2 cellular contexts compared by ENCODE assay signal in genomic region chr9:77158772-77159513, GRCh38.
A peak's percentile ranks its signal among the peaks of the same experiment; 100 is the strongest.
TF ChIP-seq lines count a peak whose summit lies in the region.

No MANE protein-coding gene starts in this region.

TF ChIP-seq in A549, 52 proteins besides CTCF, POLR2A, EP300 and RAD21:
- TF ChIP-seq, protein P1, sequence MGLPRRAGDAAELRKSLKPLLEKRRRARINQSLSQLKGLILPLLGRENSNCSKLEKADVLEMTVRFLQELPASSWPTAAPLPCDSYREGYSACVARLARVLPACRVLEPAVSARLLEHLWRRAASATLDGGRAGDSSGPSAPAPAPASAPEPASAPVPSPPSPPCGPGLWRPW (IDR thresholded peaks at IDR 0.05) = no peak
- peak; percentile 46 for TF ChIP-seq MAFK (IDR thresholded peaks at IDR 0.05; ENCODE audit: partially characterized antibody)

TF ChIP-seq in GM12891, 5 proteins besides CTCF, POLR2A, EP300 and RAD21:
- TF ChIP-seq PAX5 (IDR thresholded peaks at IDR 0.05; ENCODE audit: insufficient read depth, low read length, severe bottlenecking) (no peak), POLR2AphosphoS5 (IDR thresholded peaks at IDR 0.05; ENCODE audit: low read depth, low read length) (no peak), TAF1 (IDR thresholded peaks at IDR 0.05; ENCODE audit: low read depth, low read length) (no peak), POU2F2 (IDR thresholded peaks at IDR 0.05; ENCODE audit: low read depth, low read length) (no peak), SPI1 (IDR thresholded peaks at IDR 0.05; ENCODE audit: low read depth, low read length) (no peak)
